Comparison of ENCODE assay signal across 11 cellular contexts in the genomic region with DNA sequence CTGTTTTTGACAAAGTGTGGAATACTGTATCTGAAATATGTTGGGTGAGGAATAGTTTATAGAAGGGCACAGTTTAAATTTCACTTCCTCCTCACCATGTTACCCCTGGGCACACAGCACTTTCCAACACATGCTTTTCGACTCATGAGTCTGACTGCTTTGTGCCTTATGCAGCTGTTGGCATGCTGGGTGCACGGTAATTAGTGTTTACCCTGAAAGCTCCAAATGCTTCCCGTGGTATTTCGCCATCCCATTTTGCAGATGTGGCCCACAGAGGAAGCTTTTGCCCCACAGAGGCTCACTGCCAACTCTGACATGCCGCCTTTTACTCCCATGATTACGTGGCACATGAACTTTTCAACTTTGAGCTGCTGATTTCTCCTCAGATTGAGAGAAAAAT.
DNase-seq lines count a peak whose midpoint lies in the region; ATAC-seq and TF ChIP-seq lines count a peak whose summit lies in the region.
"Had no signal": no experiment of that assay in that cellular context is flagged by ENCODE, and none has a peak within 500 bp of the region (broad histone marks: within the 10 kb centered on the region; RNA-seq: fewer than 3 reads in every experiment).

No MANE protein-coding gene starts in this region.

- no peak overlapping the region for H3K9ac ChIP-seq in skeletal muscle tissue (ENCODE audit: low read depth in 1 of 3, low read length in 3 of 3)

- 65% methylated on average over 6 of the region's 6 CpGs for WGBS in right cardiac atrium

- H3K4me1 ChIP-seq in right cardiac atrium (ENCODE audit: control insufficient read depth, insufficient read depth, low read length) (peaks cover 20% of the 10 kb centered on the region), skeletal muscle tissue (ENCODE audit: control insufficient read depth in 3 of 3, insufficient read depth in 3 of 3, low read length in 3 of 3) (peaks cover 7 to 23% (median 15%) of the 10 kb centered on the region in 3 donors)

- H3K9me3 ChIP-seq in right cardiac atrium (ENCODE audit: control insufficient read depth, low read length): no peaks in the 10 kb centered on the region
- no peaks in the 10 kb centered on the region for H3K9me3 ChIP-seq in skeletal muscle tissue (ENCODE audit: control insufficient read depth in 3 of 3, low read length in 3 of 3)

- CTCF ChIA-PET in activated CD8-positive, alpha-beta T cell treated with anti-CD3 and anti-CD28 coated beads for 36 hours (lab: Charles Lee): interaction anchor here (1.1 to 1.2 kb wide), 2 partner anchors 13 to 15 kb away, joined by 3 to 5 read pairs; no protein-coding TSS in a partner anchor

- peaks cover 55% of the 10 kb centered on the region for H3K36me3 Mint-ChIP-seq in activated CD8-positive, alpha-beta T cell treated with anti-CD3 and anti-CD28 coated beads for 36 hours (ENCODE audit: low read depth)

- intact Hi-C loops in activated CD8-positive, alpha-beta T cell treated with anti-CD3 and anti-CD28 coated beads for 36 hours (cut with micrococcal nuclease): no loop called here
- intact Hi-C loops in right cardiac atrium (cut with DNase I): loop anchor here in 1 of 4 donors (5.0 kb wide), 1 partner anchor 32 kb away; no protein-coding TSS in a partner anchor

- peaks cover 0 to 6% (median 0%) of the 10 kb centered on the region in 3 donors for H3K36me3 ChIP-seq in skeletal muscle tissue (ENCODE audit: control insufficient read depth in 3 of 3, insufficient read depth in 3 of 3, low read length in 3 of 3)

- DNase-seq in LHCN-M2 (ENCODE audit: low read depth): peak; percentile 46
- DNase-seq in activated CD8-positive, alpha-beta T cell treated with anti-CD3 and anti-CD28 coated beads for 36 hours: no peak
- peak; percentile 61 to 76 (median 67) for DNase-seq in right cardiac atrium
- DNase-seq in NCI-H1436 (lab: John Stamatoyannopoulos, UW): no peak
- no peak for DNase-seq in A172 (ENCODE audit: low spot score)
- no peak for DNase-seq in NCI-H2196 treated with DMSO at 0.1 percent for 48 hours (lab: John Stamatoyannopoulos, UW; ENCODE audit: unreplicated experiment)
- DNase-seq: retina had no signal

- no peaks in the 10 kb centered on the region for H3K9me3 Mint-ChIP-seq in activated CD8-positive, alpha-beta T cell treated with anti-CD3 and anti-CD28 coated beads for 36 hours

- no peak overlapping the region for H3K4me3 ChIP-seq in right cardiac atrium (ENCODE audit: low read length)
- H3K4me3 ChIP-seq in skeletal muscle tissue (ENCODE audit: low read length in 3 of 3): no peak overlapping the region

- no peak for ATAC-seq in activated CD8-positive, alpha-beta T cell treated with anti-CD3 and anti-CD28 coated beads for 36 hours
- ATAC-seq in right cardiac atrium (peak; percentile 21 to 33), GM21528 (IDR thresholded peaks at IDR 0.05; ENCODE audit: low FRiP score, unreplicated experiment) (no peak)
- ATAC-seq: esophagus mucosa, SK-N-SH treated with all-trans-retinoic acid at 6 μM for 48 hours had no signal

- no peak for TF ChIP-seq CTCF in activated CD8-positive, alpha-beta T cell treated with anti-CD3 and anti-CD28 coated beads for 36 hours (IDR thresholded peaks at IDR 0.05)

- POLR2A ChIA-PET in activated CD8-positive, alpha-beta T cell treated with anti-CD3 and anti-CD28 coated beads for 36 hours (lab: Charles Lee): interaction anchor here (0.9 to 3.5 kb wide), 3 partner anchors 11 to 13 kb away, joined by 3 to 15 read pairs (median 12); no protein-coding TSS in a partner anchor

- no peaks in the 10 kb centered on the region for H3K27me3 Mint-ChIP-seq in activated CD8-positive, alpha-beta T cell treated with anti-CD3 and anti-CD28 coated beads for 36 hours

- H3K27ac Mint-ChIP-seq in activated CD8-positive, alpha-beta T cell treated with anti-CD3 and anti-CD28 coated beads for 36 hours: peak overlapping the region; percentile 68

- H3K27me3 ChIP-seq in right cardiac atrium (ENCODE audit: control insufficient read depth, insufficient read depth): no peaks in the 10 kb centered on the region
- H3K27me3 ChIP-seq in skeletal muscle tissue (ENCODE audit: control insufficient read depth in 3 of 3, insufficient read depth in 3 of 3, low read length in 3 of 3): no peaks in the 10 kb centered on the region

- H3K27ac ChIP-seq in right cardiac atrium (ENCODE audit: low read length) (peak overlapping the region; percentile 34), skeletal muscle tissue (ENCODE audit: low read depth, low read length) (peak overlapping the region; percentile 67)

- peaks cover 56% of the 10 kb centered on the region for H3K4me1 Mint-ChIP-seq in activated CD8-positive, alpha-beta T cell treated with anti-CD3 and anti-CD28 coated beads for 36 hours (ENCODE audit: low read depth)

- H3K4me3 Mint-ChIP-seq in activated CD8-positive, alpha-beta T cell treated with anti-CD3 and anti-CD28 coated beads for 36 hours: no peak overlapping the region

Comparison
In these comparisons a context has a peak if more than half of its experiments do, and no peak if none do; other contexts are left out.
1. DNase-seq: peak in LHCN-M2 (single experiment) and right cardiac atrium (3 of 3); none in activated CD8-positive, alpha-beta T cell treated with anti-CD3 and anti-CD28 coated beads for 36 hours (single experiment), NCI-H1436 (single experiment), A172 (single experiment) and NCI-H2196 treated with DMSO at 0.1 percent for 48 hours (single experiment).
2. ATAC-seq: peak in right cardiac atrium (2 of 2); none in activated CD8-positive, alpha-beta T cell treated with anti-CD3 and anti-CD28 coated beads for 36 hours (single experiment) and GM21528 (single experiment).